ENCODE assay signal across 31 cellular contexts in genomic region chr4:114223580-114223979, GRCh38.
"Had no signal": no experiment of that assay in that cellular context is flagged by ENCODE, and none has a peak within 500 bp of the region (broad histone marks: within the 10 kb centered on the region; RNA-seq: fewer than 3 reads in every experiment).

No MANE protein-coding gene starts in this region.

- H3K4me3 Mint-ChIP-seq: naive thymus-derived CD4-positive, alpha-beta T cell; natural killer cell; nephron progenitor cell; neural crest cell; stimulated activated memory B cell treated with anti-CD40 and anti-IgM and Interleukin-4, amounts not matched to agents 10 μg/mL and 1 μg/mL and 100 μg/mL, for 72 hours; stimulated activated naive CD8-positive, alpha-beta T cell treated with anti-CD3 and anti-CD28 coated beads, Interleukin-15, amount 100 ng/mL, for 72 hours; type B pancreatic cell had no signal

- H3K27ac Mint-ChIP-seq: naive thymus-derived CD4-positive, alpha-beta T cell; natural killer cell; nephron progenitor cell; progenitor cell of endocrine pancreas; stimulated activated memory B cell treated with anti-CD40 and anti-IgM and Interleukin-4, amounts not matched to agents 10 μg/mL and 1 μg/mL and 100 μg/mL, for 72 hours; stimulated activated naive CD8-positive, alpha-beta T cell treated with anti-CD3 and anti-CD28 coated beads, Interleukin-15, amount 100 ng/mL, for 72 hours; type B pancreatic cell had no signal

- ATAC-seq: naive thymus-derived CD4-positive, alpha-beta T cell; natural killer cell; psoas muscle; right cardiac atrium; right lobe of liver; stimulated activated memory B cell treated with anti-CD40 and anti-IgM and Interleukin-4, amounts not matched to agents 10 μg/mL and 1 μg/mL and 100 μg/mL, for 72 hours; stimulated activated naive CD8-positive, alpha-beta T cell treated with anti-CD3 and anti-CD28 coated beads, Interleukin-15, amount 100 ng/mL, for 72 hours; stimulated activated naive CD8-positive, alpha-beta T cell treated with anti-CD3 and anti-CD28 coated beads, Interleukin-15, Interleukin-2, amounts not matched to agents 100 U/mL and 50 U/mL, for 24 hours; upper lobe of right lung had no signal

- H3K79me2 ChIP-seq: parathyroid adenoma had no signal

- H3K27me3 ChIP-seq: neutrophil, ovary, right lobe of liver, sigmoid colon, suprapubic skin, testis, tibial artery, transverse colon, upper lobe of right lung, uterus had no signal

- DNase-seq: naive thymus-derived CD4-positive, alpha-beta T cell; natural killer cell; nephron progenitor cell; nucleus accumbens; ovary; posterior cingulate gyrus; psoas muscle; right cardiac atrium; right lobe of liver; sigmoid colon; small intestine; stimulated activated CD4-positive, alpha-beta T cell treated with anti-CD3 and anti-CD28 coated beads, Interleukin-15, amount 100 ng/mL, for 24 hours; stimulated activated CD4-positive, alpha-beta T cell treated with anti-CD3 and anti-CD28 coated beads, Interleukin-2, amount 100 ng/mL, for 24 hours; stimulated activated CD4-positive, alpha-beta T cell treated with anti-CD3 and anti-CD28 coated beads, Interleukin-2, amount 100 ng/mL, for 48 hours; stimulated activated CD4-positive, alpha-beta T cell treated with anti-CD3 and anti-CD28 coated beads, Interleukin-4, amount 100 ng/mL, for 24 hours; stimulated activated naive CD4-positive, alpha-beta T cell; stimulated activated naive CD8-positive, alpha-beta T cell treated with anti-CD3 and anti-CD28 coated beads, Interleukin-15, amount 100 ng/mL, for 72 hours; stimulated activated naive CD8-positive, alpha-beta T cell treated with anti-CD3 and anti-CD28 coated beads, Interleukin-15, Interleukin-2, amounts not matched to agents 100 U/mL and 50 U/mL, for 24 hours; substantia nigra; testis; tibial artery; transverse colon; upper lobe of right lung; uterus had no signal

- H3K4me1 ChIP-seq: parathyroid adenoma, psoas muscle, right lobe of liver, suprapubic skin, testis, tibial artery, transverse colon, upper lobe of right lung, uterus had no signal

- H3K36me3 Mint-ChIP-seq: naive thymus-derived CD4-positive, alpha-beta T cell; natural killer cell; stimulated activated memory B cell treated with anti-CD40 and anti-IgM and Interleukin-4, amounts not matched to agents 10 μg/mL and 1 μg/mL and 100 μg/mL, for 72 hours; type B pancreatic cell had no signal

- H3K4me3 ChIP-seq: ovary, psoas muscle, right lobe of liver, sigmoid colon, suprapubic skin, testis, tibial artery, transverse colon, upper lobe of right lung, uterus had no signal

- H3K4me1 Mint-ChIP-seq: naive thymus-derived CD4-positive, alpha-beta T cell; natural killer cell; nephron progenitor cell; neural crest cell; stimulated activated memory B cell treated with anti-CD40 and anti-IgM and Interleukin-4, amounts not matched to agents 10 μg/mL and 1 μg/mL and 100 μg/mL, for 72 hours; stimulated activated naive CD8-positive, alpha-beta T cell treated with anti-CD3 and anti-CD28 coated beads, Interleukin-15, amount 100 ng/mL, for 72 hours had no signal

- H3K9me3 ChIP-seq: neutrophil, ovary, psoas muscle, right lobe of liver, sigmoid colon, suprapubic skin, testis, tibial artery, transverse colon, upper lobe of right lung, uterus had no signal

- H3K27ac ChIP-seq: neutrophil, ovary, parathyroid adenoma, psoas muscle, right lobe of liver, sigmoid colon, suprapubic skin, testis, tibial artery, transverse colon, upper lobe of right lung, uterus had no signal

- H3K27me3 Mint-ChIP-seq: naive thymus-derived CD4-positive, alpha-beta T cell; progenitor cell of endocrine pancreas; stimulated activated memory B cell treated with anti-CD40 and anti-IgM and Interleukin-4, amounts not matched to agents 10 μg/mL and 1 μg/mL and 100 μg/mL, for 72 hours; stimulated activated naive CD8-positive, alpha-beta T cell treated with anti-CD3 and anti-CD28 coated beads, Interleukin-15, amount 100 ng/mL, for 72 hours had no signal

- H3K9ac ChIP-seq: parathyroid adenoma had no signal

- H3K36me3 ChIP-seq: neutrophil, ovary, right lobe of liver, sigmoid colon, suprapubic skin, tibial artery, transverse colon, upper lobe of right lung, uterus had no signal

- H2AFZ ChIP-seq: parathyroid adenoma had no signal

- H3K9me3 Mint-ChIP-seq: naive thymus-derived CD4-positive, alpha-beta T cell; natural killer cell; nephron progenitor cell; neural crest cell; stimulated activated memory B cell treated with anti-CD40 and anti-IgM and Interleukin-4, amounts not matched to agents 10 μg/mL and 1 μg/mL and 100 μg/mL, for 72 hours; stimulated activated naive CD8-positive, alpha-beta T cell treated with anti-CD3 and anti-CD28 coated beads, Interleukin-15, amount 100 ng/mL, for 72 hours; type B pancreatic cell had no signal
